ENCODE assay signal across 4 cellular contexts in the genomic region with DNA sequence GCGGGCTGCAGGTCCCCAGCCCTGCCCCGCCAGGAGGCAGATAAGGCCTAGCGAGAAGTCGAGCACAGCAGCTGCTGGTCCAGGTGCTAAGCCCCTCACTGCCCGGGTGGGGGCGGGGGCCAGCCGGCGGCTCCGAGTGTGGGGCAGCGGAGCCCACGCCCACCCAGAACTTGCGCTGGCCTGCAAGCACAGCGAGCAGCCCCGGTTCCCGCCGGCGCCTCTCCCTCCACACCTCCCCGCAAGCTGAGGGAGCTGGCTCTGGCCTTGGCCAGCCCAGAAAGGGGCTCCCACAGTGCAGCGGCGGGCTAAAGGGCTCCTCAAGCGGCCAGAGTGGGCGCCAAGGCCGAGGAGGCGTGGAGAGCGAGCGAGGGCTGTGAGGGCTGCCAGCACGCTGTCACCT. TPM values are rescaled to one million over a fixed set of nuclear protein-coding genes. Genes with fewer than 3 reads are reported as not detected.
"Had no signal": no experiment of that assay in that cellular context is flagged by ENCODE, and none has a peak within 500 bp of the region (broad histone marks: within the 10 kb centered on the region; RNA-seq: fewer than 3 reads in every experiment).

No MANE protein-coding gene starts in this region.

RNA-seq across cellular contexts. Expression of a gene that starts 3.4 kb away (rescaled TPM):
- polyA plus RNA-seq: adipose tissue, adrenal gland, aorta, cardiac muscle cell had no signal

RNA-seq across cellular contexts. Expression of a gene that starts 19.8 kb away (rescaled TPM):
- polyA plus RNA-seq: adipose tissue, adrenal gland, aorta, cardiac muscle cell had no signal

RNA-seq across cellular contexts. Expression of a gene that starts 36.1 kb away (rescaled TPM):
- polyA plus RNA-seq: adrenal gland, aorta, cardiac muscle cell had no signal

RNA-seq across cellular contexts. Expression of a gene that starts 56.5 kb away (rescaled TPM):
- polyA plus RNA-seq: adipose tissue, adrenal gland, aorta, cardiac muscle cell had no signal
